Comparison of ENCODE assay signal across 32 cellular contexts in genomic region chr14:56789955-56790354, GRCh38. TPM values are rescaled to one million over a fixed set of nuclear protein-coding genes. Genes with fewer than 3 reads are reported as not detected.
"Had no signal": no experiment of that assay in that cellular context is flagged by ENCODE, and none has a peak within 500 bp of the region (broad histone marks: within the 10 kb centered on the region; RNA-seq: fewer than 3 reads in every experiment).

No MANE protein-coding gene starts in this region.

- FAIRE-seq: endometrium, islet of Langerhans, keratinocyte had no signal

- H3K9me3 ChIP-seq: colonic mucosa, esophagus squamous epithelium, gastrocnemius medialis, heart right ventricle, left lung, lower lobe of right lung had no signal

- H3K36me3 ChIP-seq: colonic mucosa, esophagus squamous epithelium, gastrocnemius medialis, heart right ventricle, left lung, lower lobe of right lung had no signal

- H3K4me3 ChIP-seq: colonic mucosa, esophagus squamous epithelium, gastrocnemius medialis, heart right ventricle, left lung, lower lobe of right lung had no signal

- H3K4me1 ChIP-seq: colonic mucosa, gastrocnemius medialis, left lung, lower lobe of right lung had no signal

- ATAC-seq: effector memory CD8-positive, alpha-beta T cell; esophagus mucosa; gastrocnemius medialis; heart right ventricle; left cardiac atrium; left lung; left ventricle myocardium superior; lower lobe of right lung had no signal

- DNase-seq: colonic mucosa; cortex of kidney; effector CD8-positive, alpha-beta T cell; effector memory CD8-positive, alpha-beta T cell; endodermal cell; erythroblast; esophagus squamous epithelium; foreskin fibroblast; foreskin melanocyte; gastrocnemius medialis; glutamatergic neuron; head of caudate nucleus; heart right ventricle; hippocampal formation; left cardiac atrium; left lung; left ventricle myocardium superior; lower lobe of right lung; mesenchymal stem cell; midbrain had no signal

- H3K27ac ChIP-seq: colonic mucosa, epithelial cell of prostate, esophagus squamous epithelium, gastrocnemius medialis, heart right ventricle, left lung, lower lobe of right lung had no signal

RNA-seq across cellular contexts. Expression of gene OTX2, which starts 20.3 kb away (rescaled TPM):
- total RNA-seq: colonic mucosa, dermis microvascular lymphatic vessel endothelial cell, esophagus mucosa, esophagus squamous epithelium, gastrocnemius medialis, glomerular endothelial cell, heart right ventricle, kidney epithelial cell, left cardiac atrium, left lung, left ventricle myocardium superior, lower leg skin, lower lobe of right lung, lung microvascular endothelial cell, mononuclear cell, mucosa of gallbladder had no signal
- polyA plus RNA-seq: heart right ventricle, keratinocyte had no signal
